In genomic region chr22:29124777-29125506, GRCh38 we compare ENCODE assay signal across 19 cellular contexts. TPM values are rescaled to one million over a fixed set of nuclear protein-coding genes. Genes with fewer than 3 reads are reported as not detected.
DNase-seq lines count a peak whose midpoint lies in the region; ATAC-seq and TF ChIP-seq lines count a peak whose summit lies in the region.
"Had no signal": no experiment of that assay in that cellular context is flagged by ENCODE, and none has a peak within 500 bp of the region (broad histone marks: within the 10 kb centered on the region; RNA-seq: fewer than 3 reads in every experiment).

No MANE protein-coding gene starts in this region.

- CTCF ChIA-PET in HEK293 (lab: Yijun Ruan, JAX) (interaction anchor here (0.6 to 1.2 kb wide), 2 partner anchors 29 to 181 kb away, joined by 3 to 4 read pairs; no protein-coding TSS in a partner anchor), PC-3 (lab: Charles Lee) (no interaction called here)

- H3K79me2 ChIP-seq in PC-3 (ENCODE audit: low read length) = no peaks in the 10 kb centered on the region

- H3K27me3 Mint-ChIP-seq in neural crest cell (ENCODE audit: low read depth) = peaks cover 3% of the 10 kb centered on the region

- H3K4me3 ChIP-seq in HEK293 (ENCODE audit: low read depth, low read length) (no peak overlapping the region), PC-3 (ENCODE audit: low read length) (no peak overlapping the region), aorta (ENCODE audit: low read length in 2 of 2) (no peak overlapping the region), brain microvascular endothelial cell (ENCODE audit: low read depth, low read length) (no peak overlapping the region)
- H3K4me3 ChIP-seq: BLaER1 treated with 17β-estradiol and CSF1 and Interleukin-3, amounts not matched to agents 10 nM and 100 nM; GM23338 had no signal

- TF ChIP-seq CTCF in HEK293 (tag by site-specific recombination; IDR thresholded peaks at IDR 0.05) (no peak), PC-3 (conservative IDR thresholded peaks at IDR 0.05; ENCODE audit: low read depth, low read length) (no peak), neural crest cell (conservative IDR thresholded peaks at IDR 0.05) (no peak), brain microvascular endothelial cell (IDR thresholded peaks at IDR 0.05; ENCODE audit: low read depth, low read length, missing control alignments) (no peak)

- H3K4me2 ChIP-seq in PC-3 (ENCODE audit: low read length) = no peak overlapping the region
- H3K4me2 ChIP-seq: BLaER1 treated with 17β-estradiol and CSF1 and Interleukin-3, amounts not matched to agents 10 nM and 100 nM; GM23338 had no signal

- H3K9me2 ChIP-seq in PC-3 (replicated peaks; ENCODE audit: low read length) = no peaks in the 10 kb centered on the region

- H3K9me3 ChIP-seq in HEK293 (ENCODE audit: control insufficient read depth, insufficient read depth, low read depth, low read length) = no peaks in the 10 kb centered on the region
- H3K9me3 ChIP-seq in PC-3 (ENCODE audit: low read length) = no peaks in the 10 kb centered on the region
- H3K9me3 ChIP-seq in aorta (ENCODE audit: control insufficient read depth, low read length) = no peaks in the 10 kb centered on the region
- H3K9me3 ChIP-seq: BE2C had no signal

- no peak overlapping the region for H3K4me3 Mint-ChIP-seq in neural crest cell
- H3K4me3 Mint-ChIP-seq: CD4-positive, alpha-beta memory T cell; GM23338; H9; HFFc6 had no signal

- H3K27ac ChIP-seq in HEK293 (ENCODE audit: extremely low read depth, low read depth, low read length) (no peak overlapping the region), PC-3 (ENCODE audit: low read length) (no peak overlapping the region), aorta (ENCODE audit: low read depth in 1 of 2, low read length in 2 of 2) (no peak overlapping the region), brain microvascular endothelial cell (no peak overlapping the region)
- H3K27ac ChIP-seq: BLaER1 treated with 17β-estradiol and CSF1 and Interleukin-3, amounts not matched to agents 10 nM and 100 nM had no signal

- peaks cover 0 to 24% of the 10 kb centered on the region in 2 experiments; a peak in 1 of 3 replicates for H3K36me3 ChIP-seq in HEK293 (ENCODE audit: control insufficient read depth in 2 of 2, insufficient read depth in 1 of 2, low read length in 2 of 2)
- H3K36me3 ChIP-seq in PC-3 (ENCODE audit: low read depth, low read length) = no peaks in the 10 kb centered on the region
- peaks cover 0 to 3% of the 10 kb centered on the region in 2 donors for H3K36me3 ChIP-seq in aorta (ENCODE audit: control insufficient read depth in 1 of 2, insufficient read depth in 2 of 2, low read length in 1 of 2)
- H3K36me3 ChIP-seq in brain microvascular endothelial cell (replicated peaks) = no peaks in the 10 kb centered on the region
- H3K36me3 ChIP-seq: BE2C; BLaER1 treated with 17β-estradiol and CSF1 and Interleukin-3, amounts not matched to agents 10 nM and 100 nM had no signal

- H3F3A ChIP-seq in PC-3 (ENCODE audit: low read length, unreplicated experiment) = no peaks in the 10 kb centered on the region

- H3K9ac ChIP-seq in PC-3 (ENCODE audit: low read length) = no peak overlapping the region
- H3K9ac ChIP-seq: BLaER1 treated with 17β-estradiol and CSF1 and Interleukin-3, amounts not matched to agents 10 nM and 100 nM had no signal

- no peaks in the 10 kb centered on the region for H3K9me3 Mint-ChIP-seq in neural crest cell

- H3K36me3 Mint-ChIP-seq in neural crest cell (ENCODE audit: low read depth) = no peaks in the 10 kb centered on the region
- H3K36me3 Mint-ChIP-seq: CD4-positive, alpha-beta memory T cell had no signal

- H3K27ac Mint-ChIP-seq in neural crest cell (ENCODE audit: unreplicated experiment) = peak overlapping the region; percentile 14
- H3K27ac Mint-ChIP-seq: GM23338, H9, HFFc6 had no signal

- H3K4me1 ChIP-seq in HEK293 (ENCODE audit: control insufficient read depth, insufficient read depth, low read length) (no peaks in the 10 kb centered on the region; the same call in 1 of the 2 replicates), PC-3 (ENCODE audit: insufficient read depth, low read length) (no peaks in the 10 kb centered on the region), aorta (ENCODE audit: control insufficient read depth in 1 of 2, insufficient read depth in 2 of 2, low read length in 2 of 2) (no peaks in the 10 kb centered on the region)
- H3K4me1 ChIP-seq: BLaER1 treated with 17β-estradiol and CSF1 and Interleukin-3, amounts not matched to agents 10 nM and 100 nM had no signal

- no peaks in the 10 kb centered on the region for H4K20me1 ChIP-seq in PC-3 (ENCODE audit: low read length)
- H4K20me1 ChIP-seq: BLaER1 treated with 17β-estradiol and CSF1 and Interleukin-3, amounts not matched to agents 10 nM and 100 nM had no signal

- no TSS peak for BruUV-seq in PC-3 (replicated peaks; lab: Mats Ljungman, UMichigan)

- no peak overlapping the region for H2AFZ ChIP-seq in PC-3 (ENCODE audit: low read length)
- H2AFZ ChIP-seq: GM23338 had no signal

- POLR2A ChIA-PET in HEK293 (lab: Yijun Ruan, JAX) = no interaction called here
- POLR2A ChIA-PET in PC-3 (lab: Charles Lee; ENCODE audit: unreplicated experiment) = no interaction called here

- H3K4me1 Mint-ChIP-seq in neural crest cell = peaks cover 3% of the 10 kb centered on the region
- H3K4me1 Mint-ChIP-seq: CD4-positive, alpha-beta memory T cell; GM23338 had no signal

- DNase-seq in PC-3 (no peak), neural crest cell (ENCODE audit: low read depth, low spot score) (no peak), aorta (no peak), brain microvascular endothelial cell (no peak), 8988T (no peak)
- DNase-seq: AML-193; BE2C; Calu3; CD4-positive, alpha-beta memory T cell; COR-L47; DMS53; DMS79 treated with DMSO at 0.1 percent for 48 hours; GF-D8; H9; HFFc6 had no signal

- ATAC-seq in PC-3 (peak; percentile 27; the same call in 1 of the 2 replicates), aorta (ENCODE audit: low FRiP score) (peak; percentile 61)
- ATAC-seq: GM23338, HCT116 had no signal

- WGBS in aorta, 2 donors = 92% methylated on average over 10 of the region's 10 CpGs

- in situ Hi-C loops in brain microvascular endothelial cell (cut with HindIII; ENCODE audit: low pct_ligation_motif_present, low sequenced_read_pairs) = no loop called here

- no peaks in the 10 kb centered on the region for H3K27me3 ChIP-seq in PC-3 (ENCODE audit: low read length)
- H3K27me3 ChIP-seq in aorta (ENCODE audit: control insufficient read depth in 1 of 2, insufficient read depth in 2 of 2, low read length in 1 of 2) = no peaks in the 10 kb centered on the region
- H3K27me3 ChIP-seq in brain microvascular endothelial cell (replicated peaks) = no peaks in the 10 kb centered on the region
- H3K27me3 ChIP-seq: BE2C; BLaER1 treated with 17β-estradiol and CSF1 and Interleukin-3, amounts not matched to agents 10 nM and 100 nM had no signal

- intact Hi-C loops in PC-3 (cut with micrococcal nuclease) (no loop called here), aorta (cut with DNase I) (no loop called here)

TF ChIP-seq in HEK293, 187 proteins besides CTCF, POLR2A, EP300 and RAD21 (continues in another document):
- TF ChIP-seq ZNF169 (tag by site-specific recombination; IDR thresholded peaks at IDR 0.05) = no peak
- no peak for TF ChIP-seq YY1 (tag by site-specific recombination; IDR thresholded peaks at IDR 0.05)
- TF ChIP-seq, protein P1, sequence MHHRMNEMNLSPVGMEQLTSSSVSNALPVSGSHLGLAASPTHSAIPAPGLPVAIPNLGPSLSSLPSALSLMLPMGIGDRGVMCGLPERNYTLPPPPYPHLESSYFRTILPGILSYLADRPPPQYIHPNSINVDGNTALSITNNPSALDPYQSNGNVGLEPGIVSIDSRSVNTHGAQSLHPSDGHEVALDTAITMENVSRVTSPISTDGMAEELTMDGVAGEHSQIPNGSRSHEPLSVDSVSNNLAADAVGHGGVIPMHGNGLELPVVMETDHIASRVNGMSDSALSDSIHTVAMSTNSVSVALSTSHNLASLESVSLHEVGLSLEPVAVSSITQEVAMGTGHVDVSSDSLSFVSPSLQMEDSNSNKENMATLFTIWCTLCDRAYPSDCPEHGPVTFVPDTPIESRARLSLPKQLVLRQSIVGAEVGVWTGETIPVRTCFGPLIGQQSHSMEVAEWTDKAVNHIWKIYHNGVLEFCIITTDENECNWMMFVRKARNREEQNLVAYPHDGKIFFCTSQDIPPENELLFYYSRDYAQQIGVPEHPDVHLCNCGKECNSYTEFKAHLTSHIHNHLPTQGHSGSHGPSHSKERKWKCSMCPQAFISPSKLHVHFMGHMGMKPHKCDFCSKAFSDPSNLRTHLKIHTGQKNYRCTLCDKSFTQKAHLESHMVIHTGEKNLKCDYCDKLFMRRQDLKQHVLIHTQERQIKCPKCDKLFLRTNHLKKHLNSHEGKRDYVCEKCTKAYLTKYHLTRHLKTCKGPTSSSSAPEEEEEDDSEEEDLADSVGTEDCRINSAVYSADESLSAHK (tag by site-specific recombination; IDR thresholded peaks at IDR 0.05) = peak; percentile 43; the same call in 1 of the 2 replicates
- 0 out of 2 replicates have a peak, but pooled peaks have one; percentile 29 for TF ChIP-seq ZNF561 (tag by site-specific recombination; IDR thresholded peaks at IDR 0.05; ENCODE audit: borderline replicate concordance)
- TF ChIP-seq TRIM28 (IDR thresholded peaks at IDR 0.05; ENCODE audit: borderline replicate concordance, low read length) = no peak
- peak; percentile 61; the same call in 1 of the 2 replicates for TF ChIP-seq OSR2 (tag by site-specific recombination; IDR thresholded peaks at IDR 0.05)
- TF ChIP-seq, protein P2, sequence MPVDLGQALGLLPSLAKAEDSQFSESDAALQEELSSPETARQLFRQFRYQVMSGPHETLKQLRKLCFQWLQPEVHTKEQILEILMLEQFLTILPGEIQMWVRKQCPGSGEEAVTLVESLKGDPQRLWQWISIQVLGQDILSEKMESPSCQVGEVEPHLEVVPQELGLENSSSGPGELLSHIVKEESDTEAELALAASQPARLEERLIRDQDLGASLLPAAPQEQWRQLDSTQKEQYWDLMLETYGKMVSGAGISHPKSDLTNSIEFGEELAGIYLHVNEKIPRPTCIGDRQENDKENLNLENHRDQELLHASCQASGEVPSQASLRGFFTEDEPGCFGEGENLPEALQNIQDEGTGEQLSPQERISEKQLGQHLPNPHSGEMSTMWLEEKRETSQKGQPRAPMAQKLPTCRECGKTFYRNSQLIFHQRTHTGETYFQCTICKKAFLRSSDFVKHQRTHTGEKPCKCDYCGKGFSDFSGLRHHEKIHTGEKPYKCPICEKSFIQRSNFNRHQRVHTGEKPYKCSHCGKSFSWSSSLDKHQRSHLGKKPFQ (tag by site-specific recombination; IDR thresholded peaks at IDR 0.05) = 0 out of 2 replicates have a peak, but pooled peaks have one; percentile 36

RNA-seq across cellular contexts. Expression of gene KREMEN1, which starts 52.1 kb away (rescaled TPM):
- total RNA-seq in PC-3 (2014; rRNA removed) (2.7 and 4.1 TPM in 2 replicates), neural crest cell (3.9 and 4.9 TPM in 2 replicates), aorta (10 to 100 TPM; 13.4 to 19.1 TPM)
- polyA plus RNA-seq in aorta = 1 to 10 TPM; 1.9 to 3.6 TPM
- total RNA-seq: CD4-positive, alpha-beta memory T cell had no signal
- polyA plus RNA-seq: CD4-positive, alpha-beta memory T cell had no signal
